ENCODE assay signal across 17 cellular contexts in genomic region chr18:48917579-48918101, GRCh38. TPM values are rescaled to one million over a fixed set of nuclear protein-coding genes. Genes with fewer than 3 reads are reported as not detected.
DNase-seq lines count a peak whose midpoint lies in the region; TF ChIP-seq lines count a peak whose summit lies in the region.
"Had no signal": no experiment of that assay in that cellular context is flagged by ENCODE, and none has a peak within 500 bp of the region (broad histone marks: within the 10 kb centered on the region; RNA-seq: fewer than 3 reads in every experiment).

No MANE protein-coding gene starts in this region.

- H3K79me2 ChIP-seq in GM23248 (ENCODE audit: insufficient read depth), result peaks cover 51% of the 10 kb centered on the region

- DNase-seq in GM23248, result no peak
- DNase-seq in RPMI8226, result peak; percentile 32
- peak; percentile 29 for DNase-seq in kidney tubule cell (ENCODE audit: low spot score)
- no peak for DNase-seq in NCI-H82 treated with DMSO at 0.1 percent for 48 hours (lab: John Stamatoyannopoulos, UW; ENCODE audit: unreplicated experiment)
- no peak for DNase-seq in 8988T
- no peak for DNase-seq in NCI-H146 (lab: John Stamatoyannopoulos, UW)
- DNase-seq in occipital lobe (lab: John Stamatoyannopoulos, UW), result no peak
- DNase-seq: activated CD4-positive, CD25-positive, alpha-beta regulatory T cell; amniotic stem cell; DND-41; foreskin keratinocyte; NCI-H187; NCI-H748 treated with DMSO at 0.1 percent for 48 hours; stimulated activated CD4-positive, alpha-beta T cell treated with anti-CD3 and anti-CD28 coated beads, Interleukin-4, amount 100 ng/mL, for 1 hour; stimulated activated naive CD4-positive, alpha-beta T cell had no signal

- WGBS in GM23248 (ENCODE audit: low coverage in 1 of 2, low lambda C conversion rate in 2 of 2, missing lambda C conversion rate in 2 of 2), 2 experiments, result 85 to 86% methylated on average over 14 of the region's 14 CpGs

- no peak overlapping the region for H3K4me2 ChIP-seq in GM23248 (ENCODE audit: unreplicated experiment)

- no peaks in the 10 kb centered on the region for H3K27me3 ChIP-seq in GM23248 (replicated peaks; ENCODE audit: insufficient read depth)
- H3K27me3 ChIP-seq: foreskin keratinocyte, SJSA1 had no signal

- no peak overlapping the region for H2AFZ ChIP-seq in GM23248

- H3K9me2 ChIP-seq in GM23248 (ENCODE audit: insufficient read depth), result no peaks in the 10 kb centered on the region

- H3F3A ChIP-seq in GM23248 (ENCODE audit: insufficient read depth), result peaks cover 58% of the 10 kb centered on the region

- no peaks in the 10 kb centered on the region for H4K20me1 ChIP-seq in GM23248 (ENCODE audit: insufficient read depth)

- H3K4me1 ChIP-seq in GM23248 (ENCODE audit: insufficient read depth), result peaks cover 33% of the 10 kb centered on the region

- H3K36me3 ChIP-seq in GM23248 (ENCODE audit: low read depth), result peaks cover 5% of the 10 kb centered on the region; the same call in 1 of the 2 replicates

- H3K27ac ChIP-seq in 22Rv1 (peak overlapping the region; percentile 36; the same call in 1 of the 2 replicates), GM23248 (peak overlapping the region; percentile 0; the same call in 1 of the 2 replicates)
- H3K27ac ChIP-seq: foreskin keratinocyte, SJSA1 had no signal

- in situ Hi-C loops in GM23248 (cut with MboI), result no loop called here

- no peaks in the 10 kb centered on the region for H3K9me3 ChIP-seq in GM23248 (ENCODE audit: low read depth)
- H3K9me3 ChIP-seq: SJSA1 had no signal

- TF ChIP-seq CTCF in 22Rv1 (IDR thresholded peaks at IDR 0.05), result no peak

- H3K4me3 ChIP-seq in GM23248, result no peak overlapping the region
- H3K4me3 ChIP-seq: SJSA1 had no signal

- H3K9ac ChIP-seq in GM23248, result no peak overlapping the region

RNA-seq across cellular contexts. Expression of gene SMAD7, which starts 33.1 kb away (rescaled TPM):
- total RNA-seq in GM23248 (2014; rRNA removed; shearing (Covaris generic)), result 43.6 and 51.7 TPM in 2 replicates
- polyA plus RNA-seq in GM23248 (2016; fragmentation: Nextera tagmentation; extraction: Ambion mirVana), result 6.8 and 8.4 TPM in 2 replicates
- total RNA-seq in occipital lobe, result 18.7 TPM

Comparison
In these comparisons a context has a peak if more than half of its experiments do, and no peak if none do; other contexts are left out.
1. DNase-seq: peak in RPMI8226 (single experiment) and kidney tubule cell (single experiment); none in GM23248 (single experiment), NCI-H82 treated with DMSO at 0.1 percent for 48 hours (single experiment), 8988T (single experiment), NCI-H146 (single experiment) and occipital lobe (single experiment).